In the genomic region with DNA sequence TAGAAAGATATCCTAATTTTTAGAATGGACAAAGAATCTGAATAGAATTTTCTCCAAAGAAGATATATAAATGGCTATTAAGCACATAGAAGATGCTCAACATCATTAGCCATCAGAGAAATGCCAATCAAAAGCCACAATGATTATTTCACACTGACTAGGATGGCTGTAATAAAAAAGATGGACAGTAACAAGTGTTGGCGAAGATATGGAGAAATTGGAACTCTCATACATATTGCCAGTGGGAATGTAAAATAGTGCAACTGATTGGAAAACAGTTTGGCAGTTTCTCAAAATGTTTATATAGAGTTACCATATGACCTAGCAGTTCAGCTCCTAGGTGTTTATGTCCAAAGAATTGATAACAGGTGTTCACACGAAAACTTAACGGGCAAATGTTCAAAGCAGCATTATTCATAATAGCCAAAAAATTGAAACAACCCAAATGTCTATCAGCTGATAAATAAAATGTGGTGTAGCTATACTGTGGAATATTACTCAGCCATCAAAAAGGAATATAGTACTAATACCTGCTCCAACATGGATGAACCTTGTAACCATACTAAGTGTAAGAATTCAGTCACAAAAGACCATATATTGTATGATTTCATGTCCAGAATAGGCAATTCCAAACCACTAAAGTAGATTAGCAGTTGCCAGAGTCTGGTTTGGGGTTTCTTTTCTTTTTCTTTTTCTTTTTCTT, we compare ENCODE assay signal across 12 cellular contexts. TPM values are rescaled to one million over a fixed set of nuclear protein-coding genes. Genes with fewer than 3 reads are reported as not detected.
"Had no signal": no experiment of that assay in that cellular context is flagged by ENCODE, and none has a peak within 500 bp of the region (broad histone marks: within the 10 kb centered on the region; RNA-seq: fewer than 3 reads in every experiment).

No MANE protein-coding gene starts in this region.

- DNase-seq: GM23248, GOT3, H9, HCEC 1CT, HFFc6, IMR-90, Karpas-422, KBM-7 had no signal

- H2AFZ ChIP-seq: GM23248 had no signal

- H3K4me2 ChIP-seq: KMS-11 had no signal

- H3K4me3 ChIP-seq: GM23248 had no signal

- FAIRE-seq: H54, HTR-8/SVneo had no signal

- H3K27ac ChIP-seq: GM23248, KMS-11 had no signal

- H3K9ac ChIP-seq: GM23248, KMS-11 had no signal

RNA-seq across cellular contexts. Expression of gene ART5, which starts 29.7 kb away (rescaled TPM):
- total RNA-seq: GM23248, HFFc6, HT-29, IMR-90 had no signal
- polyA plus RNA-seq: IMR-90 had no signal

RNA-seq across cellular contexts. Expression of gene ART1, which starts 32.8 kb away (rescaled TPM):
- total RNA-seq: GM23248, H9, HFFc6, HT-29, IMR-90 had no signal
- polyA plus RNA-seq: GM23248, IMR-90 had no signal
